19 cellular contexts compared by ENCODE assay signal in the genomic region with DNA sequence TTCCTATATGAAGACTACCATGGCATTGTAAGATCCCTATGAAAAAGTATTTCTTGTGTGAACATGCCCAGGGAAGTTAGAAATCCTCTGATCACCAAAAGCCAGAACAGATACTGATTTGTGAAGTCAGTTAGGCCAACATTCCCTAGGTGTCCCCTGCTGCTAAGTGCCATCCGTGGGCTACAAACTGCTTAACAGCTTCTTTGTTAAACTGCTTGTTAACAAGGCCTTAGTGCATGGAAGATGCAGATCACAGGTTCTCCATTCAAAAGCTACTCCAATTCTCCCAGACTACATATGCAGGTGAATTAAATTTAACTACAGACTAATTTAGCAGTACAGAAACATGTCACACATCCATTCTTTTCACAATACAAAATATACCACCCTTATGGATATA.
A peak's percentile ranks its signal among the peaks of the same experiment; 100 is the strongest.
DNase-seq lines count a peak whose midpoint lies in the region; ATAC-seq, FAIRE-seq and TF ChIP-seq lines count a peak whose summit lies in the region.
"Had no signal": no experiment of that assay in that cellular context is flagged by ENCODE, and none has a peak within 500 bp of the region (broad histone marks: within the 10 kb centered on the region; RNA-seq: fewer than 3 reads in every experiment).

No MANE protein-coding gene starts in this region.

- no peak overlapping the region for H3K27ac Mint-ChIP-seq in WTC11
- H3K27ac Mint-ChIP-seq: activated naive CD8-positive, alpha-beta T cell treated with anti-CD3 and anti-CD28 coated beads, Interleukin-2, amount 50 U/mL, for 24 hours; stimulated activated naive CD8-positive, alpha-beta T cell treated with anti-CD3 and anti-CD28 coated beads, Interleukin-15, Interleukin-2, amounts not matched to agents 100 ng/mL and 50 ng/mL, for 24 hours had no signal

- peaks cover 44% of the 10 kb centered on the region for H3K79me2 ChIP-seq in keratinocyte (ENCODE audit: control insufficient read depth, insufficient read depth, low read length)

- in situ Hi-C loops in HAP-1 (cut with MboI; ENCODE audit: low sequenced_read_pairs): loop anchor here (10.0 to 25.0 kb wide), 2 partner anchors 83 to 806 kb away; no protein-coding TSS in a partner anchor
- in situ Hi-C loops in gastrocnemius medialis (cut with MboI; ENCODE audit: low sequenced_read_pairs in 4 of 4): loop anchor here (10.0 to 25.0 kb wide), 4 partner anchors 83 to 856 kb away; a partner anchor contains a TSS
- in situ Hi-C loops in KBM-7 (cut with MboI; ENCODE audit: low pct_unique_long_range_greater_than_20kb, low sequenced_read_pairs): no loop called here

- H3K9me3 Mint-ChIP-seq in WTC11: no peaks in the 10 kb centered on the region
- H3K9me3 Mint-ChIP-seq: activated naive CD8-positive, alpha-beta T cell treated with anti-CD3 and anti-CD28 coated beads, Interleukin-2, amount 50 U/mL, for 24 hours; stimulated activated naive CD8-positive, alpha-beta T cell treated with anti-CD3 and anti-CD28 coated beads, Interleukin-15, Interleukin-2, amounts not matched to agents 100 ng/mL and 50 ng/mL, for 24 hours had no signal

- TF ChIP-seq POLR2A in gastrocnemius medialis (IDR thresholded peaks at IDR 0.05): no peak

- no peaks in the 10 kb centered on the region for H3K36me3 Mint-ChIP-seq in WTC11

- POLR2A ChIA-PET in WTC11 (lab: Charles Lee): no interaction called here

- H3K36me3 ChIP-seq in HAP-1 (replicated peaks) (no peaks in the 10 kb centered on the region; the same call in 1 of the 2 replicates), keratinocyte (ENCODE audit: control insufficient read depth in 2 of 2, extremely low read depth in 1 of 2, insufficient read depth in 2 of 2, low read length in 2 of 2) (no peaks in the 10 kb centered on the region), gastrocnemius medialis (no peaks in the 10 kb centered on the region)
- H3K36me3 ChIP-seq: BLaER1, neutrophil had no signal

- CTCF ChIA-PET in WTC11 (lab: Charles Lee): interaction anchor here (0.5 to 5.1 kb wide), 4 partner anchors 11 to 88 kb away, joined by 3 to 39 read pairs (median 6); no protein-coding TSS in a partner anchor

- no peaks in the 10 kb centered on the region for H3K9me3 ChIP-seq in HAP-1
- H3K9me3 ChIP-seq in keratinocyte (ENCODE audit: control insufficient read depth, low read depth, low read length): no peaks in the 10 kb centered on the region
- no peaks in the 10 kb centered on the region for H3K9me3 ChIP-seq in gastrocnemius medialis
- H3K9me3 ChIP-seq: BLaER1, neutrophil, SJSA1 had no signal

- peak overlapping the region; percentile 80 for H3K4me3 Mint-ChIP-seq in WTC11
- H3K4me3 Mint-ChIP-seq: activated naive CD8-positive, alpha-beta T cell treated with anti-CD3 and anti-CD28 coated beads, Interleukin-2, amount 50 U/mL, for 24 hours; stimulated activated naive CD8-positive, alpha-beta T cell treated with anti-CD3 and anti-CD28 coated beads, Interleukin-15, Interleukin-2, amounts not matched to agents 100 ng/mL and 50 ng/mL, for 24 hours had no signal

- peaks cover 63% of the 10 kb centered on the region for H3K4me1 Mint-ChIP-seq in WTC11

- no peaks in the 10 kb centered on the region for H4K20me1 ChIP-seq in keratinocyte (ENCODE audit: control insufficient read depth, extremely low read depth, insufficient read depth, low read length)
- H4K20me1 ChIP-seq: BLaER1 had no signal

- no peaks in the 10 kb centered on the region for H3K9me1 ChIP-seq in keratinocyte (ENCODE audit: control insufficient read depth, extremely low read depth, insufficient read depth, low read length)

- no peak overlapping the region for H3K9ac ChIP-seq in keratinocyte (ENCODE audit: control insufficient read depth, extremely low read depth, insufficient read depth, low read length)
- H3K9ac ChIP-seq: BLaER1 had no signal

- H2AFZ ChIP-seq in keratinocyte (ENCODE audit: control insufficient read depth, low read length): no peak overlapping the region

- H3K4me3 ChIP-seq in HAP-1 (no peak overlapping the region), keratinocyte (ENCODE audit: control insufficient read depth in 2 of 3, extremely low read depth in 1 of 3, insufficient read depth in 2 of 3, low read depth in 1 of 3, low read length in 3 of 3) (peak overlapping the region in 1 of 3 experiments; percentile 30), gastrocnemius medialis (no peak overlapping the region)
- H3K4me3 ChIP-seq: BLaER1, SJSA1 had no signal

- no peak for TF ChIP-seq CTCF in WTC11 (IDR thresholded peaks at IDR 0.05)
- TF ChIP-seq CTCF in keratinocyte (optimal IDR thresholded peaks at IDR 0.05 in 1 of 3, IDR thresholded peaks at IDR 0.05 in 1 of 3, conservative IDR thresholded peaks at IDR 0.05 in 1 of 3; ENCODE audit: extremely low read depth in 1 of 3, insufficient read depth in 2 of 3, low read length in 3 of 3): no peak
- TF ChIP-seq CTCF in gastrocnemius medialis (IDR thresholded peaks at IDR 0.05 in 4 of 5, conservative IDR thresholded peaks at IDR 0.05 in 1 of 5): no peak

- dilution Hi-C loops in keratinocyte (cut with MboI; ENCODE audit: extremely low pct_ligation_motif_present, low sequenced_read_pairs): no loop called here

- H3K4me2 ChIP-seq in keratinocyte (ENCODE audit: control insufficient read depth, extremely low read depth, insufficient read depth, low read depth, low read length): peak overlapping the region; percentile 52
- H3K4me2 ChIP-seq: BLaER1 had no signal

- intact Hi-C loops in gastrocnemius medialis (cut with DNase I; ENCODE audit: low total_unique reads): loop anchor here (5.0 kb wide), 2 partner anchors 244 to 354 kb away; a partner anchor contains a TSS

- H3K27me3 ChIP-seq in HAP-1 (ENCODE audit: low read depth): no peaks in the 10 kb centered on the region
- no peaks in the 10 kb centered on the region for H3K27me3 ChIP-seq in keratinocyte (ENCODE audit: control insufficient read depth, extremely low read depth, insufficient read depth, low read length)
- H3K27me3 ChIP-seq in gastrocnemius medialis: no peaks in the 10 kb centered on the region
- H3K27me3 ChIP-seq: SJSA1 had no signal

- peaks cover 38% of the 10 kb centered on the region for H3K27me3 Mint-ChIP-seq in WTC11 (ENCODE audit: low read depth)

- ATAC-seq in WTC11 (no peak), gastrocnemius medialis (no peak), HG03135 (IDR thresholded peaks at IDR 0.05; ENCODE audit: unreplicated experiment) (no peak), GM19035 (IDR thresholded peaks at IDR 0.05; ENCODE audit: unreplicated experiment) (no peak)
- ATAC-seq: activated naive CD8-positive, alpha-beta T cell treated with anti-CD3 and anti-CD28 coated beads, Interleukin-2, amount 50 U/mL, for 24 hours had no signal

- DNase-seq in HAP-1 (ENCODE audit: low spot score in 2 of 2) (peak; percentile 12 to 38), WTC11 (ENCODE audit: low spot score) (peak; percentile 19), keratinocyte (ENCODE audit: low read depth, low spot score) (no peak), gastrocnemius medialis (no peak), KBM-7 (no peak), CD1c-positive myeloid dendritic cell (ENCODE audit: extremely low spot score) (no peak)
- DNase-seq: activated CD4-positive, alpha-beta T cell treated with anti-CD3 and anti-CD28 coated beads, Interleukin-2, amount 50 U/mL, for 4 hours; activated naive CD8-positive, alpha-beta T cell treated with anti-CD3 and anti-CD28 coated beads, Interleukin-2, amount 50 U/mL, for 24 hours; activated T-cell treated with anti-CD3 and anti-CD28 coated beads, Interleukin-2, amount 50 U/mL, for 48 hours; NCI-H446; small intestine; T-helper 9 cell had no signal

- H3K27ac ChIP-seq in keratinocyte (ENCODE audit: control insufficient read depth, insufficient read depth, low read length): no peak overlapping the region
- H3K27ac ChIP-seq in gastrocnemius medialis: peak overlapping the region in 3 of 4 donors; percentile 4 to 74 (median 38)
- H3K27ac ChIP-seq: BLaER1, epithelial cell of prostate, neutrophil, SJSA1 had no signal

- peaks cover 36% of the 10 kb centered on the region for H3K4me1 ChIP-seq in HAP-1
- peaks cover 27% of the 10 kb centered on the region for H3K4me1 ChIP-seq in keratinocyte (ENCODE audit: control insufficient read depth, extremely low read depth, insufficient read depth, low read length)
- peaks cover 0 to 12% of the 10 kb centered on the region in 2 donors for H3K4me1 ChIP-seq in gastrocnemius medialis

- no peak for FAIRE-seq in keratinocyte (lab: Jason Lieb, UNC)
- FAIRE-seq: small intestine had no signal

TF ChIP-seq in WTC11, 78 proteins besides CTCF, POLR2A, EP300 and RAD21 (continues in another document):
- TF ChIP-seq GABPB1 (CRISPR knock-in tag; IDR thresholded peaks at IDR 0.05): no peak
- TF ChIP-seq, protein P1, sequence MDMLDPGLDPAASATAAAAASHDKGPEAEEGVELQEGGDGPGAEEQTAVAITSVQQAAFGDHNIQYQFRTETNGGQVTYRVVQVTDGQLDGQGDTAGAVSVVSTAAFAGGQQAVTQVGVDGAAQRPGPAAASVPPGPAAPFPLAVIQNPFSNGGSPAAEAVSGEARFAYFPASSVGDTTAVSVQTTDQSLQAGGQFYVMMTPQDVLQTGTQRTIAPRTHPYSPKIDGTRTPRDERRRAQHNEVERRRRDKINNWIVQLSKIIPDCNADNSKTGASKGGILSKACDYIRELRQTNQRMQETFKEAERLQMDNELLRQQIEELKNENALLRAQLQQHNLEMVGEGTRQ (CRISPR knock-in tag; IDR thresholded peaks at IDR 0.05): no peak
- TF ChIP-seq, protein P2, sequence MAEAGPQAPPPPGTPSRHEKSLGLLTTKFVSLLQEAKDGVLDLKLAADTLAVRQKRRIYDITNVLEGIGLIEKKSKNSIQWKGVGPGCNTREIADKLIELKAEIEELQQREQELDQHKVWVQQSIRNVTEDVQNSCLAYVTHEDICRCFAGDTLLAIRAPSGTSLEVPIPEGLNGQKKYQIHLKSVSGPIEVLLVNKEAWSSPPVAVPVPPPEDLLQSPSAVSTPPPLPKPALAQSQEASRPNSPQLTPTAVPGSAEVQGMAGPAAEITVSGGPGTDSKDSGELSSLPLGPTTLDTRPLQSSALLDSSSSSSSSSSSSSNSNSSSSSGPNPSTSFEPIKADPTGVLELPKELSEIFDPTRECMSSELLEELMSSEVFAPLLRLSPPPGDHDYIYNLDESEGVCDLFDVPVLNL (CRISPR knock-in tag; IDR thresholded peaks at IDR 0.05; ENCODE audit: borderline replicate concordance, low read depth): no peak
- TF ChIP-seq, protein P3, sequence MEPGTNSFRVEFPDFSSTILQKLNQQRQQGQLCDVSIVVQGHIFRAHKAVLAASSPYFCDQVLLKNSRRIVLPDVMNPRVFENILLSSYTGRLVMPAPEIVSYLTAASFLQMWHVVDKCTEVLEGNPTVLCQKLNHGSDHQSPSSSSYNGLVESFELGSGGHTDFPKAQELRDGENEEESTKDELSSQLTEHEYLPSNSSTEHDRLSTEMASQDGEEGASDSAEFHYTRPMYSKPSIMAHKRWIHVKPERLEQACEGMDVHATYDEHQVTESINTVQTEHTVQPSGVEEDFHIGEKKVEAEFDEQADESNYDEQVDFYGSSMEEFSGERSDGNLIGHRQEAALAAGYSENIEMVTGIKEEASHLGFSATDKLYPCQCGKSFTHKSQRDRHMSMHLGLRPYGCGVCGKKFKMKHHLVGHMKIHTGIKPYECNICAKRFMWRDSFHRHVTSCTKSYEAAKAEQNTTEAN (CRISPR knock-in tag; IDR thresholded peaks at IDR 0.05): no peak

Comparison
In these comparisons a context has a peak if more than half of its experiments do, and no peak if none do; other contexts are left out.
1. DNase-seq: peak in HAP-1 (2 of 2) and WTC11 (single experiment); none in keratinocyte (single experiment), gastrocnemius medialis (0 of 2), KBM-7 (single experiment) and CD1c-positive myeloid dendritic cell (single experiment).